ENCODE assay signal across 24 cellular contexts in the genomic region with DNA sequence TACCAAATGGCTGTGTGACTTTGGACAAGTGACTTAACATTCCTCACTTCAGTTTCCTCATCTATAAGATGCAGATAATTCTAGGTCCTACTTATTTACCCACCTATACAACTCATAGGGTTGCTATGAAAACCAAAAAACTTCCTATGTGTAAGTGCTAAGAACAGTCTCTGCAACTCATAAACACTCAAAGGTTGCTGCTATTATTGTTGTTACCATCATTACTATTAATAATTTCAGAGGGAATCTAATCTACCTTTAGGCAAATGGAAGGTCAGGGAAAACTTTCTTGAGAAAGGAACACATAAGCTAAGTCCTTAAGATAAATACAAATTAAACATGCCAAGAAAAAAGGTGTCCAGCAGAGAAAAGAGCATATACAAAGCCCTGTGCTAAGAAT.
"Had no signal": no experiment of that assay in that cellular context is flagged by ENCODE, and none has a peak within 500 bp of the region (broad histone marks: within the 10 kb centered on the region; RNA-seq: fewer than 3 reads in every experiment).

No MANE protein-coding gene starts in this region.

- H2AFZ ChIP-seq: hepatocyte had no signal

- ATAC-seq: activated CD4-positive, CD25-positive, alpha-beta regulatory T cell treated with anti-CD3 and anti-CD28 coated beads, Interleukin-2, amount 50 U/mL, for 24 hours; activated CD8-positive, alpha-beta memory T cell treated with anti-CD3 and anti-CD28 coated beads, Interleukin-2, amount 10 ng/mL, durations not matched to agents 7 days and 5 days; activated CD8-positive, alpha-beta T cell treated with anti-CD3 and anti-CD28 coated beads for 36 hours; pancreas; right cardiac atrium; stimulated activated naive CD8-positive, alpha-beta T cell treated with anti-CD3 and anti-CD28 coated beads, Interleukin-15, Interleukin-2, amounts not matched to agents 100 U/mL and 50 U/mL, for 24 hours had no signal

- H3K36me3 ChIP-seq: left ventricle myocardium inferior, pancreas, tibial artery had no signal

- H3K9me3 Mint-ChIP-seq: activated CD4-positive, alpha-beta T cell treated with anti-CD3 and anti-CD28 coated beads, Interleukin-2, amount 10 ng/mL, durations not matched to agents 7 days and 5 days; activated CD8-positive, alpha-beta T cell treated with anti-CD3 and anti-CD28 coated beads for 36 hours; activated naive CD8-positive, alpha-beta T cell treated with anti-CD3 and anti-CD28 coated beads, Interleukin-2, amount 10 ng/mL, durations not matched to agents 7 days and 5 days; activated T-helper 2 cell treated with anti-CD3 and anti-CD28 coated beads, Interferon-gamma antibody, Interleukin-2, Interleukin-4, amounts not matched to agents 10 μg/mL and 5 μg/mL and 100 μg/mL, durations not matched to agents 14 hours and 24 hours and 36 hours; dendritic cell treated with granulocyte-macrophage colony-stimulating factor and Interleukin-4, amounts not matched to agents 40 ng/mL and 50 ng/mL, for 4 days; nephron; T-helper 1 cell treated with Interleukin-12 subunit alpha and Interleukin-12 subunit beta and Interleukin-4 antibody, amounts not matched to agents 30 μg/mL and 1 μg/mL, for 36 hours had no signal

- DNase-seq: activated CD4-positive, alpha-beta T cell treated with anti-CD3 and anti-CD28 coated beads, Interleukin-2, amount 10 ng/mL, durations not matched to agents 7 days and 5 days; activated CD8-positive, alpha-beta memory T cell treated with anti-CD3 and anti-CD28 coated beads, Interleukin-2, amount 10 ng/mL, durations not matched to agents 7 days and 5 days; activated CD8-positive, alpha-beta T cell treated with anti-CD3 and anti-CD28 coated beads for 36 hours; activated naive CD4-positive, alpha-beta T cell; activated naive CD8-positive, alpha-beta T cell treated with anti-CD3 and anti-CD28 coated beads, Interleukin-2, amount 10 ng/mL, durations not matched to agents 7 days and 5 days; activated T-cell treated with anti-CD3 and anti-CD28 coated beads for 4 hours; amniotic stem cell; effector CD8-positive, alpha-beta T cell; glutamatergic neuron; kidney glomerular epithelial cell; left ventricle myocardium inferior; mammary epithelial cell; pancreas; right cardiac atrium; stimulated activated CD4-positive, alpha-beta T cell treated with anti-CD3 and anti-CD28 coated beads, Interleukin-12 subunit alpha, Interleukin-12 subunit beta, amount 100 ng/mL, for 4 hours; stimulated activated CD4-positive, alpha-beta T cell treated with anti-CD3 and anti-CD28 coated beads, Interleukin-4, amount 100 ng/mL, for 4 hours; stimulated activated naive CD8-positive, alpha-beta T cell treated with anti-CD3 and anti-CD28 coated beads, Interleukin-15, Interleukin-2, amounts not matched to agents 100 U/mL and 50 U/mL, for 24 hours; tibial artery had no signal

- H3K4me3 ChIP-seq: hepatocyte, left ventricle myocardium inferior, pancreas, tibial artery had no signal

- H3K27ac ChIP-seq: hepatocyte, left ventricle myocardium inferior, pancreas, tibial artery had no signal

- H3K27me3 ChIP-seq: hepatocyte, pancreas, tibial artery had no signal

- H3K27ac Mint-ChIP-seq: activated CD4-positive, alpha-beta T cell treated with anti-CD3 and anti-CD28 coated beads, Interleukin-2, amount 10 ng/mL, durations not matched to agents 7 days and 5 days; activated CD8-positive, alpha-beta memory T cell treated with anti-CD3 and anti-CD28 coated beads, Interleukin-2, amount 10 ng/mL, durations not matched to agents 7 days and 5 days; activated CD8-positive, alpha-beta T cell treated with anti-CD3 and anti-CD28 coated beads for 36 hours; activated naive CD8-positive, alpha-beta T cell treated with anti-CD3 and anti-CD28 coated beads, Interleukin-2, amount 10 ng/mL, durations not matched to agents 7 days and 5 days; activated T-helper 2 cell treated with anti-CD3 and anti-CD28 coated beads, Interferon-gamma antibody, Interleukin-2, Interleukin-4, amounts not matched to agents 10 μg/mL and 5 μg/mL and 100 μg/mL, durations not matched to agents 14 hours and 24 hours and 36 hours; nephron; T-helper 1 cell treated with Interleukin-12 subunit alpha and Interleukin-12 subunit beta and Interleukin-4 antibody, amounts not matched to agents 30 μg/mL and 1 μg/mL, for 36 hours had no signal

- H3K27me3 Mint-ChIP-seq: activated CD4-positive, alpha-beta T cell treated with anti-CD3 and anti-CD28 coated beads, Interleukin-2, amount 10 ng/mL, durations not matched to agents 7 days and 5 days; activated CD8-positive, alpha-beta memory T cell treated with anti-CD3 and anti-CD28 coated beads, Interleukin-2, amount 10 ng/mL, durations not matched to agents 7 days and 5 days; activated CD8-positive, alpha-beta T cell treated with anti-CD3 and anti-CD28 coated beads for 36 hours; activated naive CD8-positive, alpha-beta T cell treated with anti-CD3 and anti-CD28 coated beads, Interleukin-2, amount 10 ng/mL, durations not matched to agents 7 days and 5 days; dendritic cell treated with granulocyte-macrophage colony-stimulating factor and Interleukin-4, amounts not matched to agents 40 ng/mL and 50 ng/mL, for 4 days had no signal

- H3K4me2 ChIP-seq: hepatocyte had no signal

- H3K9me3 ChIP-seq: left ventricle myocardium inferior, pancreas, tibial artery had no signal

- H3K4me3 Mint-ChIP-seq: activated CD4-positive, alpha-beta T cell treated with anti-CD3 and anti-CD28 coated beads, Interleukin-2, amount 10 ng/mL, durations not matched to agents 7 days and 5 days; activated CD8-positive, alpha-beta memory T cell treated with anti-CD3 and anti-CD28 coated beads, Interleukin-2, amount 10 ng/mL, durations not matched to agents 7 days and 5 days; activated CD8-positive, alpha-beta T cell treated with anti-CD3 and anti-CD28 coated beads for 36 hours; activated naive CD8-positive, alpha-beta T cell treated with anti-CD3 and anti-CD28 coated beads, Interleukin-2, amount 10 ng/mL, durations not matched to agents 7 days and 5 days; dendritic cell treated with granulocyte-macrophage colony-stimulating factor and Interleukin-4, amounts not matched to agents 40 ng/mL and 50 ng/mL, for 4 days; nephron; T-helper 1 cell treated with Interleukin-12 subunit alpha and Interleukin-12 subunit beta and Interleukin-4 antibody, amounts not matched to agents 30 μg/mL and 1 μg/mL, for 36 hours had no signal
